27 cellular contexts compared by ENCODE assay signal in the genomic region with DNA sequence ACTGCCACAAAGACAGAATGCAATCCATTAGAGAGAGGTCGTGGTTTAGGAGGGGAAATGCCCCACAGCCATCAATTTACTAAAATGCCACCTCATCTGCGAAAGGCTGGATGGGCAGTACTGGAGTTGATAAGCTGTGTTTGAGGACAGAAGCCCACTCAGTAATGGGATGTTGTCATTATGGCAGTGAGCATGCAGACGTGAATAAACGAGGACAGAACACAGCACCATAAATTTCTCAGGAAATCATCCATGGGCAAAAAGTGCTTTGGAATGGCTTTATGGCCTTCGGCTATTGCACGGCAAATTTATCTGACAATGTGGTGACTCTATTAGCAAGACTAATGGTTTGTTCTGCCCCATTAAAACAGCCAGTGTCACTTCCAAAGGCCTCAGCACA. TPM values are rescaled to one million over a fixed set of nuclear protein-coding genes. Genes with fewer than 3 reads are reported as not detected.
"Had no signal": no experiment of that assay in that cellular context is flagged by ENCODE, and none has a peak within 500 bp of the region (broad histone marks: within the 10 kb centered on the region; RNA-seq: fewer than 3 reads in every experiment).

No MANE protein-coding gene starts in this region.

- ATAC-seq: activated CD8-positive, alpha-beta memory T cell treated with anti-CD3 and anti-CD28 coated beads, Interleukin-2, amount 10 ng/mL, durations not matched to agents 7 days and 5 days; Panc1 had no signal

- H3K4me3 ChIP-seq: SJCRH30 had no signal

- DNase-seq: activated CD4-positive, alpha-beta memory T cell treated with anti-CD3 and anti-CD28 coated beads, Interleukin-2, amount 10 ng/mL, durations not matched to agents 7 days and 5 days; activated CD4-positive, alpha-beta T cell treated with anti-CD3 and anti-CD28 coated beads, Interleukin-2, amount 10 ng/mL, durations not matched to agents 7 days and 5 days; activated CD8-positive, alpha-beta memory T cell treated with anti-CD3 and anti-CD28 coated beads for 24 hours; activated CD8-positive, alpha-beta memory T cell treated with anti-CD3 and anti-CD28 coated beads, Interleukin-2, amount 10 ng/mL, durations not matched to agents 7 days and 5 days; activated CD8-positive, alpha-beta memory T cell treated with anti-CD3 and anti-CD28 coated beads, Interleukin-2, amount 50 U/mL, for 48 hours; activated effector memory CD4-positive, alpha-beta T cell treated with Interleukin-2 at 50 U/mL for 16 hours; activated naive CD4-positive, alpha-beta T cell treated with anti-CD3 and anti-CD28 coated beads, Interleukin-2, amount 50 U/mL, for 16 hours; activated naive CD8-positive, alpha-beta T cell treated with anti-CD3 and anti-CD28 coated beads for 36 hours; activated T-cell treated with anti-CD3 and anti-CD28 coated beads, Interleukin-2, amount 50 U/mL, for 48 hours; amniotic stem cell; aorta; brain microvascular endothelial cell; central memory CD4-positive, alpha-beta T cell; MM.1S; MV-4-11; NCI-H1092; NCI-H1436 treated with DMSO at 0.1 percent for 48 hours; NCI-H1694 treated with DMSO at 0.1 percent for 48 hours; NCI-H2029; NCI-H345; NCI-H524 treated with DMSO at 0.1 percent for 48 hours; SHP77; SJCRH30 had no signal

- H3K36me3 ChIP-seq: brain microvascular endothelial cell, SJCRH30 had no signal

- H3K9me3 ChIP-seq: SJCRH30 had no signal

- H3K27me3 ChIP-seq: brain microvascular endothelial cell, SJCRH30 had no signal

- H3K27ac ChIP-seq: brain microvascular endothelial cell, SJCRH30 had no signal

- H3K4me1 ChIP-seq: SJCRH30 had no signal

RNA-seq across cellular contexts. Expression of a gene that starts 15.9 kb away (rescaled TPM):
- total RNA-seq: activated CD4-positive, alpha-beta memory T cell treated with anti-CD3 and anti-CD28 coated beads, Interleukin-2, amount 10 ng/mL, durations not matched to agents 7 days and 5 days; activated CD4-positive, alpha-beta T cell treated with anti-CD3 and anti-CD28 coated beads, Interleukin-2, amount 10 ng/mL, durations not matched to agents 7 days and 5 days; activated CD8-positive, alpha-beta memory T cell treated with anti-CD3 and anti-CD28 coated beads, Interleukin-2, amount 10 ng/mL, durations not matched to agents 7 days and 5 days; activated naive CD8-positive, alpha-beta T cell treated with anti-CD3 and anti-CD28 coated beads for 36 hours; aorta; LHCN-M2; NCI-H460; RPMI7951; SJCRH30 had no signal
- polyA plus RNA-seq: aorta had no signal

RNA-seq across cellular contexts. Expression of a gene that starts 49.8 kb away (rescaled TPM):
- total RNA-seq: activated CD4-positive, alpha-beta memory T cell treated with anti-CD3 and anti-CD28 coated beads, Interleukin-2, amount 10 ng/mL, durations not matched to agents 7 days and 5 days; activated CD4-positive, alpha-beta T cell treated with anti-CD3 and anti-CD28 coated beads, Interleukin-2, amount 10 ng/mL, durations not matched to agents 7 days and 5 days; activated CD8-positive, alpha-beta memory T cell treated with anti-CD3 and anti-CD28 coated beads, Interleukin-2, amount 10 ng/mL, durations not matched to agents 7 days and 5 days; activated naive CD8-positive, alpha-beta T cell treated with anti-CD3 and anti-CD28 coated beads for 36 hours; aorta; LHCN-M2; NCI-H460; RPMI7951; SJCRH30 had no signal
- polyA plus RNA-seq: aorta had no signal

RNA-seq across cellular contexts. Expression of a gene that starts 53.5 kb away (rescaled TPM):
- total RNA-seq: activated CD4-positive, alpha-beta memory T cell treated with anti-CD3 and anti-CD28 coated beads, Interleukin-2, amount 10 ng/mL, durations not matched to agents 7 days and 5 days; activated CD4-positive, alpha-beta T cell treated with anti-CD3 and anti-CD28 coated beads, Interleukin-2, amount 10 ng/mL, durations not matched to agents 7 days and 5 days; activated CD8-positive, alpha-beta memory T cell treated with anti-CD3 and anti-CD28 coated beads, Interleukin-2, amount 10 ng/mL, durations not matched to agents 7 days and 5 days; activated naive CD8-positive, alpha-beta T cell treated with anti-CD3 and anti-CD28 coated beads for 36 hours; aorta; LHCN-M2; NCI-H460; RPMI7951; SJCRH30 had no signal
- polyA plus RNA-seq: aorta had no signal
